ENCODE assay signal across 9 cellular contexts in genomic region chr5:44536650-44537260, GRCh38.
A peak's percentile ranks its signal among the peaks of the same experiment; 100 is the strongest.
DNase-seq lines count a peak whose midpoint lies in the region; ATAC-seq, FAIRE-seq and TF ChIP-seq lines count a peak whose summit lies in the region.
"Had no signal": no experiment of that assay in that cellular context is flagged by ENCODE, and none has a peak within 500 bp of the region (broad histone marks: within the 10 kb centered on the region; RNA-seq: fewer than 3 reads in every experiment).

No MANE protein-coding gene starts in this region.

- intact Hi-C loops in PC-9 (cut with micrococcal nuclease; ENCODE audit: unreplicated experiment) (loop anchor here (1.0 kb wide), 1 partner anchor 238 kb away; no protein-coding TSS in a partner anchor), psoas muscle (cut with DNase I) (loop anchor here (1.0 to 2.0 kb wide), 2 partner anchors 238 kb away; no protein-coding TSS in a partner anchor)

- POLR2A ChIA-PET in PC-9 (lab: Charles Lee; ENCODE audit: unreplicated experiment), result no interaction called here

- H3K4me2 ChIP-seq in PC-9 (no peak overlapping the region), fibroblast of lung (ENCODE audit: extremely low read depth, insufficient read depth, low read length) (no peak overlapping the region)

- WGBS in psoas muscle, 3 donors, result 57 to 65% (median 59%) methylated on average over 3 of the region's 3 CpGs

- FAIRE-seq in frontal cortex (lab: Jason Lieb, UNC), result no peak
- FAIRE-seq: G401.6 had no signal

- H4K20me1 ChIP-seq in PC-9 (ENCODE audit: insufficient read depth) (no peaks in the 10 kb centered on the region), fibroblast of lung (ENCODE audit: control insufficient read depth, extremely low read depth, insufficient read depth, low read length) (no peaks in the 10 kb centered on the region)

- ATAC-seq in psoas muscle, result peak in 3 of 4 donors; percentile 55 to 75 (median 59)
- no peak for ATAC-seq in HG02623 (IDR thresholded peaks at IDR 0.05; ENCODE audit: unreplicated experiment)

- H3F3A ChIP-seq in PC-9 (ENCODE audit: insufficient read depth, low read depth), result no peaks in the 10 kb centered on the region

- H3K9me2 ChIP-seq in PC-9 (ENCODE audit: insufficient read depth), result no peaks in the 10 kb centered on the region

- H3K36me3 ChIP-seq in PC-9 (ENCODE audit: low read depth) (no peaks in the 10 kb centered on the region), fibroblast of lung (ENCODE audit: control insufficient read depth, insufficient read depth, low read length) (no peaks in the 10 kb centered on the region), psoas muscle (ENCODE audit: insufficient read depth in 1 of 2, low read depth in 1 of 2) (no peaks in the 10 kb centered on the region)

- DNase-seq in NCI-H2196 (lab: John Stamatoyannopoulos, UW; ENCODE audit: unreplicated experiment) (peak; percentile 30), NCI-H2196 treated with DMSO at 0.1 percent for 48 hours (lab: John Stamatoyannopoulos, UW; ENCODE audit: unreplicated experiment) (no peak), HFF-Myc (ENCODE audit: extremely low read depth, low read depth) (no peak), PC-9 (peak in 1 of 2 experiments; percentile 41), fibroblast of lung (ENCODE audit: low read depth in 2 of 2) (peak in 1 of 2 donors; percentile 65), psoas muscle (no peak), frontal cortex (ENCODE audit: low spot score in 2 of 2) (no peak)

- H3K27me3 ChIP-seq in PC-9 (ENCODE audit: insufficient read depth, low read depth) (no peaks in the 10 kb centered on the region), fibroblast of lung (ENCODE audit: control insufficient read depth, insufficient read depth, low read length) (no peaks in the 10 kb centered on the region), psoas muscle (ENCODE audit: insufficient read depth in 3 of 3, low read length in 2 of 3) (no peaks in the 10 kb centered on the region)

- no TSS peak for BruUV-seq in PC-9 (replicated peaks; lab: Mats Ljungman, UMichigan)

- H3K4me3 ChIP-seq in HFF-Myc (replicated peaks; ENCODE audit: low read depth, low read length), result no peak overlapping the region
- no peak overlapping the region for H3K4me3 ChIP-seq in PC-9
- H3K4me3 ChIP-seq in fibroblast of lung (replicated peaks in 1 of 4; ENCODE audit: control extremely low read depth in 1 of 4, insufficient read depth in 1 of 4, low read depth in 3 of 4, low read length in 4 of 4), result no peak overlapping the region
- H3K4me3 ChIP-seq in psoas muscle, result no peak overlapping the region

- H3K9me3 ChIP-seq in PC-9 (ENCODE audit: insufficient read depth, low read depth) (no peaks in the 10 kb centered on the region), fibroblast of lung (ENCODE audit: control insufficient read depth, insufficient read depth, low read depth, low read length) (no peaks in the 10 kb centered on the region), psoas muscle (no peaks in the 10 kb centered on the region)

- no peak overlapping the region for H2AFZ ChIP-seq in PC-9
- no peak overlapping the region for H2AFZ ChIP-seq in fibroblast of lung (ENCODE audit: low read length)

- H3K79me2 ChIP-seq in PC-9 (ENCODE audit: low read depth), result no peaks in the 10 kb centered on the region
- H3K79me2 ChIP-seq in fibroblast of lung (ENCODE audit: control insufficient read depth, insufficient read depth, low read length), result no peaks in the 10 kb centered on the region

- H3K9ac ChIP-seq in fibroblast of lung (ENCODE audit: insufficient read depth, low read length), result no peak overlapping the region

- no peaks in the 10 kb centered on the region for H3K4me1 ChIP-seq in PC-9 (replicated peaks; ENCODE audit: insufficient read depth)
- H3K4me1 ChIP-seq in fibroblast of lung (ENCODE audit: control insufficient read depth, extremely low read depth, insufficient read depth, low read length), result peaks cover 2% of the 10 kb centered on the region
- peaks cover 15% of the 10 kb centered on the region for H3K4me1 ChIP-seq in psoas muscle

- CTCF ChIA-PET in PC-9 (lab: Charles Lee), result no interaction called here

- TF ChIP-seq CTCF in HFF-Myc (IDR thresholded peaks at IDR 0.05; ENCODE audit: low read depth, low read length, missing control alignments) (peak; percentile 30), PC-9 (conservative IDR thresholded peaks at IDR 0.05) (peak; percentile 94), fibroblast of lung (conservative IDR thresholded peaks at IDR 0.05 in 1 of 2, IDR thresholded peaks at IDR 0.05 in 1 of 2; ENCODE audit: low read depth in 1 of 2, low read length in 2 of 2) (peak; percentile 60 to 72), psoas muscle (IDR thresholded peaks at IDR 0.05) (peak; percentile 80)

- H3K27ac ChIP-seq in PC-9 (no peak overlapping the region), fibroblast of lung (ENCODE audit: insufficient read depth, low read length) (no peak overlapping the region), psoas muscle (no peak overlapping the region)

Comparison
In these comparisons a context has a peak if more than half of its experiments do, and no peak if none do; other contexts are left out.
1. CTCF ChIP-seq: peak in every context shown above with its lines; median percentile 94 in PC-9; 80 in psoas muscle; 66 in fibroblast of lung; 30 in HFF-Myc.